Comparison of ENCODE assay signal across 1 cellular context in the genomic region with DNA sequence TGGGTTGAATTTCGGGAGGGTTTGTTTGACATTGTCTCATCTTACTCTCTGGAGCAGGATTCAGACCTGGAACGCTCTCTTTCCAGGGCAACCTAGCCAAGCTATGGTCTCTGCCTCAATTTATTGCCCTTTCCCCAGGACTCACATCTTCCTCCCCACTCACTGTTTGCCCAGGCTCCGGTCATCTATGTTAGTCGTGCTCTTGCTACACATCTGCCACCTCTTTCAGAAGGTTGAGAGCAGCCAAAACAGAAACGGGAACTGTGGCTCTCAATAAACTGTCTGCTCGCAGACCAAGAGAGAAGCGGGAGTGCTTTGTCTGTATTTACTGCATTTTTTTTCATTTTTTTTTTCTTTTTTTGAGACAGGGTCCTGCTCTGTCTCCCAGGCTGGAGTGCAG.
TF ChIP-seq lines count a peak whose summit lies in the region.

No MANE protein-coding gene starts in this region.

TF ChIP-seq in GM12878, 131 proteins besides CTCF, POLR2A, EP300 and RAD21 (continued from another document):
- no peak for TF ChIP-seq NR2C2 (IDR thresholded peaks at IDR 0.05; ENCODE audit: borderline replicate concordance, control insufficient read depth, insufficient read length, low read depth)
- TF ChIP-seq WRNIP1 (IDR thresholded peaks at IDR 0.05; ENCODE audit: borderline replicate concordance, low read depth, low read length) = no peak
- no peak for TF ChIP-seq GABPA (IDR thresholded peaks at IDR 0.05; ENCODE audit: low read depth)
- no peak for TF ChIP-seq YY1 (IDR thresholded peaks at IDR 0.05; ENCODE audit: low read depth, low read length)
- no peak for TF ChIP-seq FOS (IDR thresholded peaks at IDR 0.05; ENCODE audit: borderline replicate concordance, extremely low read depth, insufficient read length)
- no peak for TF ChIP-seq NFYA (IDR thresholded peaks at IDR 0.05; ENCODE audit: borderline replicate concordance, low read depth, low read length)
- TF ChIP-seq TCF7 (IDR thresholded peaks at IDR 0.05; ENCODE audit: borderline replicate concordance) = no peak
- TF ChIP-seq, protein P1, sequence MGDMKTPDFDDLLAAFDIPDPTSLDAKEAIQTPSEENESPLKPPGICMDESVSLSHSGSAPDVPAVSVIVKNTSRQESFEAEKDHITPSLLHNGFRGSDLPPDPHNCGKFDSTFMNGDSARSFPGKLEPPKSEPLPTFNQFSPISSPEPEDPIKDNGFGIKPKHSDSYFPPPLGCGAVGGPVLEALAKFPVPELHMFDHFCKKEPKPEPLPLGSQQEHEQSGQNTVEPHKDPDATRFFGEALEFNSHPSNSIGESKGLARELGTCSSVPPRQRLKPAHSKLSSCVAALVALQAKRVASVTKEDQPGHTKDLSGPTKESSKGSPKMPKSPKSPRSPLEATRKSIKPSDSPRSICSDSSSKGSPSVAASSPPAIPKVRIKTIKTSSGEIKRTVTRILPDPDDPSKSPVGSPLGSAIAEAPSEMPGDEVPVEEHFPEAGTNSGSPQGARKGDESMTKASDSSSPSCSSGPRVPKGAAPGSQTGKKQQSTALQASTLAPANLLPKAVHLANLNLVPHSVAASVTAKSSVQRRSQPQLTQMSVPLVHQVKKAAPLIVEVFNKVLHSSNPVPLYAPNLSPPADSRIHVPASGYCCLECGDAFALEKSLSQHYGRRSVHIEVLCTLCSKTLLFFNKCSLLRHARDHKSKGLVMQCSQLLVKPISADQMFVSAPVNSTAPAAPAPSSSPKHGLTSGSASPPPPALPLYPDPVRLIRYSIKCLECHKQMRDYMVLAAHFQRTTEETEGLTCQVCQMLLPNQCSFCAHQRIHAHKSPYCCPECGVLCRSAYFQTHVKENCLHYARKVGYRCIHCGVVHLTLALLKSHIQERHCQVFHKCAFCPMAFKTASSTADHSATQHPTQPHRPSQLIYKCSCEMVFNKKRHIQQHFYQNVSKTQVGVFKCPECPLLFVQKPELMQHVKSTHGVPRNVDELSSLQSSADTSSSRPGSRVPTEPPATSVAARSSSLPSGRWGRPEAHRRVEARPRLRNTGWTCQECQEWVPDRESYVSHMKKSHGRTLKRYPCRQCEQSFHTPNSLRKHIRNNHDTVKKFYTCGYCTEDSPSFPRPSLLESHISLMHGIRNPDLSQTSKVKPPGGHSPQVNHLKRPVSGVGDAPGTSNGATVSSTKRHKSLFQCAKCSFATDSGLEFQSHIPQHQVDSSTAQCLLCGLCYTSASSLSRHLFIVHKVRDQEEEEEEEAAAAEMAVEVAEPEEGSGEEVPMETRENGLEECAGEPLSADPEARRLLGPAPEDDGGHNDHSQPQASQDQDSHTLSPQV (IDR thresholded peaks at IDR 0.05) = no peak
- no peak for TF ChIP-seq HCFC1 (IDR thresholded peaks at IDR 0.05; ENCODE audit: low read length)
